8 cellular contexts compared by ENCODE assay signal in genomic region chr3:12706504-12707253, GRCh38. TPM values are rescaled to one million over a fixed set of nuclear protein-coding genes. Genes with fewer than 3 reads are reported as not detected.
DNase-seq lines count a peak whose midpoint lies in the region; TF ChIP-seq lines count a peak whose summit lies in the region.

No MANE protein-coding gene starts in this region.

- no peaks in the 10 kb centered on the region for H3K4me1 Mint-ChIP-seq in immature natural killer cell

- H3K4me3 ChIP-seq in GM12865 (ENCODE audit: low read depth, low read length) (no peak overlapping the region), HFF-Myc (replicated peaks; ENCODE audit: low read depth, low read length) (no peak overlapping the region), astrocyte of the cerebellum (ENCODE audit: low read depth, low read length) (no peak overlapping the region)

- no peaks in the 10 kb centered on the region for H3K9me3 Mint-ChIP-seq in immature natural killer cell

- peak; percentile 90 for TF ChIP-seq CTCF in GM12865 (IDR thresholded peaks at IDR 0.05; ENCODE audit: insufficient read depth, low read depth, low read length, missing control alignments)
- peak; percentile 88 for TF ChIP-seq CTCF in HFF-Myc (IDR thresholded peaks at IDR 0.05; ENCODE audit: low read depth, low read length, missing control alignments)
- peak; percentile 85 for TF ChIP-seq CTCF in astrocyte of the cerebellum (IDR thresholded peaks at IDR 0.05; ENCODE audit: low read depth, low read length, missing control alignments)

- peak; percentile 78 for DNase-seq in GM12865 (ENCODE audit: low read depth)
- peak; percentile 63 for DNase-seq in HFF-Myc (ENCODE audit: extremely low read depth, low read depth)
- DNase-seq in NCI-H1092 (lab: John Stamatoyannopoulos, UW): peak; percentile 68
- peak in 4 of 5 experiments; percentile 15 to 71 (median 26) for DNase-seq in T-helper 2 cell
- peak; percentile 45 for DNase-seq in astrocyte of the cerebellum (ENCODE audit: low read depth)
- peak; percentile 40 to 49 (median 45) for DNase-seq in immature natural killer cell
- DNase-seq in stimulated activated CD4-positive, alpha-beta T cell treated with anti-CD3 and anti-CD28 coated beads, Interleukin-4, amount 100 ng/mL, for 4 hours: peak; percentile 18 to 53
- no peak for DNase-seq in NCI-H1105 treated with DMSO at 0.1 percent for 48 hours (lab: John Stamatoyannopoulos, UW)

- H3K27me3 Mint-ChIP-seq in immature natural killer cell (ENCODE audit: low read depth in 3 of 3): peaks cover 0 to 4% (median 0%) of the 10 kb centered on the region in 3 donors

- in situ Hi-C loops in astrocyte of the cerebellum (cut with HindIII; ENCODE audit: low sequenced_read_pairs): no loop called here

- H3K27ac Mint-ChIP-seq in immature natural killer cell: no peak overlapping the region

- H3K36me3 Mint-ChIP-seq in immature natural killer cell: no peaks in the 10 kb centered on the region

- H3K4me3 Mint-ChIP-seq in immature natural killer cell: no peak overlapping the region

RNA-seq across cellular contexts. Expression of gene RAF1, which starts 42.8 kb away (rescaled TPM):
- polyA plus RNA-seq in immature natural killer cell: 10 to 100 TPM; 44.3 to 87.2 (median 81.7) TPM

RNA-seq across cellular contexts. Expression of gene TMEM40, which starts 52.4 kb away (rescaled TPM):
- polyA plus RNA-seq in immature natural killer cell: 1 to 10 TPM in 2 of 3 donors, not detected in 1; 3.3 to 7.0 TPM
